ENCODE assay signal across 8 cellular contexts in the genomic region with DNA sequence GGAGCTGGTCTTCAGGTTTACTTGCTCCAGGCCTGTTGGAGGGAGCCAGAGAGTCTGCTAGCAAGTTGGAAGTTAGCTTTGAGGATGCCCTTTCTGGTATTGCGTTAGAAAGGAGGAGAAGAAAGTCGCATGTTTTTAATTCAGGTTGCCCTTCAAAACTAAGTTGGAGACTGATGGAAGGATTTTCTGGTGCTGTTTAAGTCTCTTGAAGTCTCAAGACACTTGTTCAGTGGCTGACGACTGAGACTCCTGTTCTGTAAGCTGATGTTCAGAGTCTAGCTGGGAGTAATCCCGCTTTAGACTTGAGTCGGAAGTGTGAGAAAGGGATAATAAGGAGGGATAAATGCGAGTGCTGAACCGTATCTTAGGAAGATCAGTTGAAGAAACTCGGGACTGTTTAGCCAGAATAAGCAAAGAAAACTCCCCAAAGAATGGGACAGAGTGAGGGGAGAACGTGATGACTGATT. TPM values are rescaled to one million over a fixed set of nuclear protein-coding genes. Genes with fewer than 3 reads are reported as not detected.
DNase-seq lines count a peak whose midpoint lies in the region; ATAC-seq and TF ChIP-seq lines count a peak whose summit lies in the region.

No MANE protein-coding gene starts in this region.

- H3K4me1 Mint-ChIP-seq in mesothelial cell of epicardium = peaks cover 20% of the 10 kb centered on the region

- DNase-seq in GM03348 (ENCODE audit: low spot score) (peak; percentile 30), choroid plexus epithelial cell (ENCODE audit: low read depth) (peak; percentile 75), mesothelial cell of epicardium (ENCODE audit: low spot score in 2 of 2, unreplicated experiment in 2 of 2) (no peak), aorta (no peak)
- no peak for DNase-seq in central memory CD4-positive, alpha-beta T cell

- H3K36me3 ChIP-seq in Loucy (ENCODE audit: insufficient read depth, low read length) = peaks cover 19% of the 10 kb centered on the region; the same call in 1 of the 2 replicates
- peaks cover 3 to 9% of the 10 kb centered on the region in 2 donors for H3K36me3 ChIP-seq in aorta (ENCODE audit: control insufficient read depth in 1 of 2, insufficient read depth in 2 of 2, low read length in 1 of 2)

- no peaks in the 10 kb centered on the region for H3F3A ChIP-seq in Loucy (ENCODE audit: low read depth)

- H3K9me3 ChIP-seq in Loucy (ENCODE audit: insufficient read depth, low read depth, low read length) (no peaks in the 10 kb centered on the region), aorta (ENCODE audit: control insufficient read depth, low read length) (no peaks in the 10 kb centered on the region)

- H3K9me3 Mint-ChIP-seq in mesothelial cell of epicardium = no peaks in the 10 kb centered on the region

- peak overlapping the region in 1 of 2 donors; percentile 72 for H3K27ac ChIP-seq in aorta (ENCODE audit: low read depth in 1 of 2, low read length in 2 of 2)

- peak overlapping the region; percentile 77; the same call in 1 of the 2 replicates for H2AFZ ChIP-seq in Loucy (ENCODE audit: low read length)

- H3K27me3 ChIP-seq in Loucy (ENCODE audit: insufficient read depth, low read length, poor library complexity, severe bottlenecking) (no peaks in the 10 kb centered on the region), aorta (ENCODE audit: control insufficient read depth in 1 of 2, insufficient read depth in 2 of 2, low read length in 1 of 2) (peaks cover 0 to 2% of the 10 kb centered on the region in 2 donors)

- peaks cover 56% of the 10 kb centered on the region for H3K79me2 ChIP-seq in Loucy (ENCODE audit: insufficient read depth, low read length)

- intact Hi-C loops in aorta (cut with DNase I) = loop anchor here in 1 of 2 donors (5.0 to 10.0 kb wide), 2 partner anchors 402 to 465 kb away; partner anchors contain the start of gene ZNHIT3

- peak overlapping the region; percentile 92 for H3K27ac Mint-ChIP-seq in mesothelial cell of epicardium

- peak overlapping the region; percentile 81 for H3K4me3 Mint-ChIP-seq in mesothelial cell of epicardium

- H3K4me2 ChIP-seq in Loucy (ENCODE audit: low read depth, low read length, poor library complexity, severe bottlenecking) = peak overlapping the region; percentile 96

- peaks cover 47% of the 10 kb centered on the region for H4K20me1 ChIP-seq in Loucy (ENCODE audit: insufficient read depth, low read length, poor library complexity, severe bottlenecking)

- TF ChIP-seq CTCF in Loucy (conservative IDR thresholded peaks at IDR 0.05; ENCODE audit: low read length) (no peak), choroid plexus epithelial cell (conservative IDR thresholded peaks at IDR 0.05; ENCODE audit: low read depth, low read length) (peak; percentile 40), mesothelial cell of epicardium (IDR thresholded peaks at IDR 0.05; ENCODE audit: unreplicated experiment) (no peak)

- peak overlapping the region; percentile 89 for H3K9ac ChIP-seq in Loucy (ENCODE audit: low read depth, low read length, poor library complexity, severe bottlenecking)

- H3K4me1 ChIP-seq in Loucy (ENCODE audit: insufficient read depth, low read length, poor library complexity, severe bottlenecking) (peaks cover 68% of the 10 kb centered on the region), aorta (ENCODE audit: control insufficient read depth in 1 of 2, insufficient read depth in 2 of 2, low read length in 2 of 2) (peaks cover 0 to 3% of the 10 kb centered on the region in 2 donors)

- peaks cover 42% of the 10 kb centered on the region for H3K27me3 Mint-ChIP-seq in mesothelial cell of epicardium (ENCODE audit: low read depth)

- no peaks in the 10 kb centered on the region for H3K9me2 ChIP-seq in Loucy (replicated peaks; ENCODE audit: low read depth, low read length)

- 3 to 6% methylated on average over 9 of the region's 9 CpGs for WGBS in aorta, 2 donors

- peaks cover 19% of the 10 kb centered on the region for H3K36me3 Mint-ChIP-seq in mesothelial cell of epicardium

- H3K4me3 ChIP-seq in Loucy (ENCODE audit: low read length, poor library complexity, severe bottlenecking) = peak overlapping the region; percentile 91
- H3K4me3 ChIP-seq in choroid plexus epithelial cell (ENCODE audit: low read depth, low read length) = peak overlapping the region; percentile 90
- peak overlapping the region; percentile 35 to 71 for H3K4me3 ChIP-seq in aorta (ENCODE audit: low read length in 2 of 2)

- ATAC-seq in aorta (ENCODE audit: low FRiP score) (peak; percentile 9), HG03571 (IDR thresholded peaks at IDR 0.05; ENCODE audit: unreplicated experiment) (no peak), HG02623 (IDR thresholded peaks at IDR 0.05; ENCODE audit: unreplicated experiment) (no peak)

RNA-seq across cellular contexts. Expression of gene AATF, which starts 0.7 kb away (rescaled TPM):
- total RNA-seq in mesothelial cell of epicardium (31.3 to 36.2 TPM (median 33.9 TPM) in 3 replicates), aorta (10 to 100 TPM; 36.1 to 41.0 TPM)
- polyA plus RNA-seq in aorta = 10 to 100 TPM; 38.2 to 44.2 TPM

RNA-seq across cellular contexts. Expression of gene LHX1, which starts 12.2 kb away (rescaled TPM):
- total RNA-seq in mesothelial cell of epicardium (not detected in 3 replicates), aorta (not detected)
- polyA plus RNA-seq in aorta = not detected

Comparison
In these comparisons a context has a peak if more than half of its experiments do, and no peak if none do; other contexts are left out.
1. DNase-seq: peak in GM03348 (single experiment) and choroid plexus epithelial cell (single experiment); none in mesothelial cell of epicardium (0 of 2), aorta (0 of 2) and central memory CD4-positive, alpha-beta T cell (single experiment).
2. Peak in every context shown above with its lines, with median percentiles within 50 percentile points of each other: H3K4me3 ChIP-seq.